Comparison of ENCODE assay signal across 31 cellular contexts in the genomic region with DNA sequence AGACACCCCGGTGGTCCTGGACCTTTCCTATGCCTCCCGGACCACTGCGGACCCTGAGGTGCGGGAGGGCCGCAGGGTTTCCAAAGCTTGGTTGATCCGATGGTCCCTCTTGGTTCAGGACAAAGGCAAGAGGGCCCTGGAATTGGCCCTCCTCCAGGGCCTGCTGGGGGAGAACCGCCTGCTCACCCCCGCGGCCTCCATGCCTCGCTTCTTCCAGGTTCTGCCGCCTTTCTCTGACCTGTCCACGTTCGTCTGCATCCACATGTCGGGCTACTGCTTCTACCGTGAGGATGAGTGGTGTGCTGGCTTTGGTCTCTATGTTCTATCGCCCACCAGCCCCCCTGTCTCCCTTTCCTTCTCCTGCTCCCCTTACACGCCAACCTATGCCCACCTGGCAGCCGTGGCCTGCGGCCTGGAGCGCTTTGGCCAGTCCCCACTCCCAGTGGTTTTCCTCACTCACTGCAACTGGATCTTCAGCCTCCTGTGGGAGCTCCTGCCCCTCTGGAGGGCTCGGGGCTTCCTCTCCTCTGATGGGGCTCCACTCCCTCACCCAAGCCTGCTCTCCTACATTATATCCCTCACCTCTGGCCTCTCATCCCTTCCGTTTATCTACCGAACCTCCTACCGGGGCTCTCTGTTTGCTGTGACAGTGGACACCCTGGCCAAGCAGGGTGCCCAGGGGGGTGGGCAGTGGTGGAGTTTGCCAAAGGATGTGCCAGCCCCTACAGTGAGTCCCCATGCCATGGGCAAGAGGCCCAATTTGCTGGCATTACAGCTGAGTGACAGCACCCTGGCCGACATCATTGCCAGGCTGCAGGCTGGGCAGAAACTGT. TPM values are rescaled to one million over a fixed set of nuclear protein-coding genes. Genes with fewer than 3 reads are reported as not detected.
"Had no signal": no experiment of that assay in that cellular context is flagged by ENCODE, and none has a peak within 500 bp of the region (broad histone marks: within the 10 kb centered on the region; RNA-seq: fewer than 3 reads in every experiment).

No MANE protein-coding gene starts in this region.

- H3K9me3 Mint-ChIP-seq: activated naive CD4-positive, alpha-beta T cell treated with anti-CD3 and anti-CD28 coated beads, Interleukin-2, amount 50 U/mL, for 24 hours; activated naive CD8-positive, alpha-beta T cell treated with anti-CD3 and anti-CD28 coated beads, Interleukin-2, amount 50 U/mL, for 24 hours; activated T-helper 2 cell treated with anti-CD3 and anti-CD28 coated beads, Interferon-gamma antibody, Interleukin-2, Interleukin-4, amounts not matched to agents 10 μg/mL and 5 μg/mL and 100 μg/mL, durations not matched to agents 14 hours and 24 hours and 36 hours; immature natural killer cell; naive thymus-derived CD4-positive, alpha-beta T cell; neural crest cell; stimulated activated effector memory CD8-positive, alpha-beta T cell treated with anti-CD3 and anti-CD28 coated beads, Interleukin-12 subunit alpha, Interleukin-12 subunit beta, amount 100 ng/mL, for 72 hours had no signal

- H3K4me3 ChIP-seq: heart left ventricle, sigmoid colon, stomach, thyroid gland, upper lobe of right lung had no signal

- DNase-seq: activated CD4-positive, alpha-beta T cell treated with anti-CD3 and anti-CD28 coated beads for 48 hours; activated CD4-positive, alpha-beta T cell treated with anti-CD3 and anti-CD28 coated beads, Interleukin-2, amount 50 U/mL, for 48 hours; activated CD8-positive, alpha-beta memory T cell treated with anti-CD3 and anti-CD28 coated beads, Interleukin-2, amount 50 U/mL, for 4 hours; activated naive CD8-positive, alpha-beta T cell treated with anti-CD3 and anti-CD28 coated beads, Interleukin-2, amount 50 U/mL, for 24 hours; activated T-cell treated with anti-CD3 and anti-CD28 coated beads, Interleukin-2, amount 50 U/mL, for 1 hour; amygdala; central memory CD4-positive, alpha-beta T cell; foreskin fibroblast; heart left ventricle; hypothalamus; immature natural killer cell; kidney; midbrain; naive thymus-derived CD4-positive, alpha-beta T cell; occipital lobe; sigmoid colon; small intestine; stimulated activated CD4-positive, alpha-beta T cell treated with anti-CD3 and anti-CD28 coated beads, Interleukin-4, amount 100 ng/mL, for 24 hours; stomach; T-helper 17 cell; T1000; thyroid gland; upper lobe of right lung; WERI-Rb-1 had no signal

- H3K4me1 Mint-ChIP-seq: activated naive CD4-positive, alpha-beta T cell treated with anti-CD3 and anti-CD28 coated beads, Interleukin-2, amount 50 U/mL, for 24 hours; activated naive CD8-positive, alpha-beta T cell treated with anti-CD3 and anti-CD28 coated beads, Interleukin-2, amount 50 U/mL, for 24 hours; immature natural killer cell; naive thymus-derived CD4-positive, alpha-beta T cell; neural crest cell; stimulated activated effector memory CD8-positive, alpha-beta T cell treated with anti-CD3 and anti-CD28 coated beads, Interleukin-12 subunit alpha, Interleukin-12 subunit beta, amount 100 ng/mL, for 72 hours had no signal

- H3K27me3 ChIP-seq: heart left ventricle, sigmoid colon, stomach, thyroid gland, upper lobe of right lung had no signal

- H3K27ac Mint-ChIP-seq: activated naive CD4-positive, alpha-beta T cell treated with anti-CD3 and anti-CD28 coated beads, Interleukin-2, amount 50 U/mL, for 24 hours; activated naive CD8-positive, alpha-beta T cell treated with anti-CD3 and anti-CD28 coated beads, Interleukin-2, amount 50 U/mL, for 24 hours; activated T-helper 2 cell treated with anti-CD3 and anti-CD28 coated beads, Interferon-gamma antibody, Interleukin-2, Interleukin-4, amounts not matched to agents 10 μg/mL and 5 μg/mL and 100 μg/mL, durations not matched to agents 14 hours and 24 hours and 36 hours; immature natural killer cell; naive thymus-derived CD4-positive, alpha-beta T cell; T-helper 17 cell had no signal

- H3K27ac ChIP-seq: heart left ventricle, sigmoid colon, stomach, thyroid gland, upper lobe of right lung, WERI-Rb-1 had no signal

- H3K36me3 Mint-ChIP-seq: activated naive CD4-positive, alpha-beta T cell treated with anti-CD3 and anti-CD28 coated beads, Interleukin-2, amount 50 U/mL, for 24 hours; immature natural killer cell; naive thymus-derived CD4-positive, alpha-beta T cell; stimulated activated effector memory CD8-positive, alpha-beta T cell treated with anti-CD3 and anti-CD28 coated beads, Interleukin-12 subunit alpha, Interleukin-12 subunit beta, amount 100 ng/mL, for 72 hours had no signal

- FAIRE-seq: kidney, small intestine had no signal

- H3K4me3 Mint-ChIP-seq: activated naive CD4-positive, alpha-beta T cell treated with anti-CD3 and anti-CD28 coated beads, Interleukin-2, amount 50 U/mL, for 24 hours; activated naive CD8-positive, alpha-beta T cell treated with anti-CD3 and anti-CD28 coated beads, Interleukin-2, amount 50 U/mL, for 24 hours; immature natural killer cell; naive thymus-derived CD4-positive, alpha-beta T cell; neural crest cell; stimulated activated effector memory CD8-positive, alpha-beta T cell treated with anti-CD3 and anti-CD28 coated beads, Interleukin-12 subunit alpha, Interleukin-12 subunit beta, amount 100 ng/mL, for 72 hours; T-helper 17 cell had no signal

- ATAC-seq: activated CD4-positive, CD25-positive, alpha-beta regulatory T cell treated with anti-CD3 and anti-CD28 coated beads, Interleukin-2, amount 50 U/mL, for 24 hours; activated naive CD8-positive, alpha-beta T cell treated with anti-CD3 and anti-CD28 coated beads, Interleukin-2, amount 50 U/mL, for 24 hours; esophagus mucosa; heart left ventricle; left colon; naive thymus-derived CD4-positive, alpha-beta T cell; stimulated activated effector memory CD8-positive, alpha-beta T cell treated with anti-CD3 and anti-CD28 coated beads, Interleukin-12 subunit alpha, Interleukin-12 subunit beta, amount 100 ng/mL, for 72 hours; T-helper 17 cell; upper lobe of right lung had no signal

- H3K9me3 ChIP-seq: heart left ventricle, sigmoid colon, stomach, thyroid gland, upper lobe of right lung had no signal

RNA-seq across cellular contexts. Expression of gene CBLN3, which starts 13.8 kb away (rescaled TPM):
- polyA plus RNA-seq: immature natural killer cell had no signal

RNA-seq across cellular contexts. Expression of gene NYNRIN, which starts 16.8 kb away (rescaled TPM):
- polyA plus RNA-seq: naive thymus-derived CD4-positive, alpha-beta T cell had no signal

RNA-seq across cellular contexts. Expression of gene NFATC4, which starts 47.7 kb away (rescaled TPM):
- total RNA-seq: naive thymus-derived CD4-positive, alpha-beta T cell; T-helper 17 cell had no signal
- polyA plus RNA-seq: immature natural killer cell; naive thymus-derived CD4-positive, alpha-beta T cell had no signal
